ENCODE assay signal across 9 cellular contexts in the genomic region with DNA sequence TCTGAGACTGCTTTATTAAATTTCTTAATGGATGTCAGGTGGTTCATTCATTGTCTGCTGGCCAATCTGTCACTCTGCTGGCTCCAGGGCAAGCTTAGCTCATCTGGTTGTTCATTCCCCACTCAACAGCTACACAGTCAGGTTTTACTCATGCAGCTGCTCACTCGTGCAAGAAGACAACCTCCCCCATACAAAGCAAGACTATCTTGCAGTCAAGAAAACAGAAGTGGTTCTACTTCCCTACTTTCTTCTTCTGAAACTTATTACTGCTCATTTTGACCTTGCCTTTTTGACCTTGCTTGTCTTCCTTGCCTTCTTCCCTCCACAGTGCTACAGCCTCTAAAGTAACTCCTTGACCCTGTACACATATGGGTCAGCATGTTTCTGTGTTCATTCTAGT.
A peak's percentile ranks its signal among the peaks of the same experiment; 100 is the strongest.
DNase-seq lines count a peak whose midpoint lies in the region; ATAC-seq, FAIRE-seq and TF ChIP-seq lines count a peak whose summit lies in the region.
"Had no signal": no experiment of that assay in that cellular context is flagged by ENCODE, and none has a peak within 500 bp of the region (broad histone marks: within the 10 kb centered on the region; RNA-seq: fewer than 3 reads in every experiment).

No MANE protein-coding gene starts in this region.

- H4K8ac ChIP-seq in trophoblast cell (ENCODE audit: low read depth, low read length), result no peak overlapping the region

- H4K12ac ChIP-seq in trophoblast cell (ENCODE audit: low read depth, low read length), result no peak overlapping the region

- H3K27me3 ChIP-seq in bronchial epithelial cell (ENCODE audit: control insufficient read depth, insufficient read depth, low read length) (no peaks in the 10 kb centered on the region), trophoblast cell (ENCODE audit: insufficient read depth, low read length) (no peaks in the 10 kb centered on the region)

- no peak overlapping the region for H3K4me3 ChIP-seq in bronchial epithelial cell (ENCODE audit: low read depth, low read length)
- no peak overlapping the region for H3K4me3 ChIP-seq in trophoblast cell (ENCODE audit: low read depth, low read length)
- H3K4me3 ChIP-seq: lung had no signal

- H2AK5ac ChIP-seq in trophoblast cell (ENCODE audit: low read length), result no peak overlapping the region

- FAIRE-seq in bronchial epithelial cell (lab: Jason Lieb, UNC), result no peak

- H3K4me1 Mint-ChIP-seq in T-helper 2 cell treated with Interferon-gamma antibody and Interleukin-4, amounts not matched to agents 5 μg/mL and 100 μg/mL, for 36 hours (ENCODE audit: low read depth), result peaks cover 26% of the 10 kb centered on the region

- no peak overlapping the region for H4K91ac ChIP-seq in trophoblast cell (ENCODE audit: low read depth, low read length)

- H3K4me2 ChIP-seq in trophoblast cell (ENCODE audit: low read length), result no peak overlapping the region

- peaks cover 0 to 1% of the 10 kb centered on the region in 2 experiments for H3K4me1 ChIP-seq in trophoblast cell (ENCODE audit: control insufficient read depth in 1 of 2, insufficient read depth in 2 of 2, low read length in 2 of 2)

- no peak overlapping the region for H3K14ac ChIP-seq in trophoblast cell (ENCODE audit: low read length)

- H3K36me3 ChIP-seq in bronchial epithelial cell (ENCODE audit: control insufficient read depth, insufficient read depth, low read length), result no peaks in the 10 kb centered on the region
- peaks cover 0 to 3% of the 10 kb centered on the region in 2 experiments for H3K36me3 ChIP-seq in trophoblast cell (ENCODE audit: control insufficient read depth in 1 of 2, insufficient read depth in 2 of 2, low read length in 2 of 2)

- H3K27ac ChIP-seq in trophoblast cell (ENCODE audit: low read depth, low read length), result no peak overlapping the region

- H3K79me1 ChIP-seq in trophoblast cell (ENCODE audit: low read length), result no peaks in the 10 kb centered on the region

- no peak overlapping the region for H3K27ac Mint-ChIP-seq in T-helper 2 cell treated with Interferon-gamma antibody and Interleukin-4, amounts not matched to agents 5 μg/mL and 100 μg/mL, for 36 hours

- TF ChIP-seq CTCF in bronchial epithelial cell (IDR thresholded peaks at IDR 0.05; ENCODE audit: insufficient read depth, low read length, severe bottlenecking), result no peak

- H3K9me3 ChIP-seq in trophoblast cell (ENCODE audit: insufficient read depth, low read depth, low read length), result no peaks in the 10 kb centered on the region

- peak; percentile 8 for DNase-seq in ELR (ENCODE audit: low read depth)
- peak; percentile 67 for DNase-seq in bronchial epithelial cell (ENCODE audit: low read depth)
- no peak for DNase-seq in stimulated activated CD4-positive, alpha-beta T cell treated with anti-CD3 and anti-CD28 coated beads, Interleukin-15, amount 100 ng/mL, for 24 hours
- DNase-seq in NK-92 (lab: John Stamatoyannopoulos, UW; ENCODE audit: unreplicated experiment), result no peak
- DNase-seq in T-helper 2 cell treated with Interferon-gamma antibody and Interleukin-4, amounts not matched to agents 5 μg/mL and 100 μg/mL, for 36 hours (ENCODE audit: low spot score), result no peak
- DNase-seq in trophoblast cell, result no peak

- H2BK5ac ChIP-seq in trophoblast cell (ENCODE audit: low read depth, low read length, poor library complexity), result no peak overlapping the region

- H2BK120ac ChIP-seq in trophoblast cell (ENCODE audit: insufficient read depth, low read length, poor library complexity), result no peak overlapping the region

- H3K4me3 Mint-ChIP-seq in T-helper 2 cell treated with Interferon-gamma antibody and Interleukin-4, amounts not matched to agents 5 μg/mL and 100 μg/mL, for 36 hours, result no peak overlapping the region

- ATAC-seq in GM21390 (IDR thresholded peaks at IDR 0.05; ENCODE audit: unreplicated experiment) (peak; percentile 90), HG03558 (IDR thresholded peaks at IDR 0.05; ENCODE audit: extremely low read depth, unreplicated experiment) (peak; percentile 74)

- H3K36me3 Mint-ChIP-seq in T-helper 2 cell treated with Interferon-gamma antibody and Interleukin-4, amounts not matched to agents 5 μg/mL and 100 μg/mL, for 36 hours (ENCODE audit: low read depth), result peaks cover 38% of the 10 kb centered on the region

- no peak overlapping the region for H3K23ac ChIP-seq in trophoblast cell (ENCODE audit: low read length)

- H3K18ac ChIP-seq in trophoblast cell (ENCODE audit: low read length), result no peak overlapping the region

- H3K27me3 Mint-ChIP-seq in T-helper 2 cell treated with Interferon-gamma antibody and Interleukin-4, amounts not matched to agents 5 μg/mL and 100 μg/mL, for 36 hours (ENCODE audit: low read depth), result no peaks in the 10 kb centered on the region

- no peaks in the 10 kb centered on the region for H3K79me2 ChIP-seq in trophoblast cell (ENCODE audit: control insufficient read depth, insufficient read depth, low read length, poor library complexity)

- no peak overlapping the region for H2BK12ac ChIP-seq in trophoblast cell (ENCODE audit: low read length)

- no peak overlapping the region for H3K4ac ChIP-seq in trophoblast cell (ENCODE audit: low read depth, low read length)

- no peak overlapping the region for H2AFZ ChIP-seq in trophoblast cell (ENCODE audit: insufficient read depth, low read length, poor library complexity)

- no peak overlapping the region for H3K9ac ChIP-seq in trophoblast cell (ENCODE audit: low read length)

- no peaks in the 10 kb centered on the region for H3K9me3 Mint-ChIP-seq in T-helper 2 cell treated with Interferon-gamma antibody and Interleukin-4, amounts not matched to agents 5 μg/mL and 100 μg/mL, for 36 hours

- WGBS in trophoblast cell (ENCODE audit: extremely low coverage, insufficient coverage, insufficient read length), result no CpG with 5 or more reads among the region's 1 CpG

Comparison
In these comparisons a context has a peak if more than half of its experiments do, and no peak if none do; other contexts are left out.
1. DNase-seq: peak in ELR (single experiment) and bronchial epithelial cell (single experiment); none in stimulated activated CD4-positive, alpha-beta T cell treated with anti-CD3 and anti-CD28 coated beads, Interleukin-15, amount 100 ng/mL, for 24 hours (single experiment), NK-92 (single experiment), T-helper 2 cell treated with Interferon-gamma antibody and Interleukin-4, amounts not matched to agents 5 μg/mL and 100 μg/mL, for 36 hours (single experiment) and trophoblast cell (0 of 2).